In genomic region chr6:17980329-17980728, GRCh38 we compare ENCODE assay signal across 1 cellular context.
TF ChIP-seq lines count a peak whose summit lies in the region.

No MANE protein-coding gene starts in this region.

TF ChIP-seq in A549, 52 proteins besides CTCF, POLR2A, EP300 and RAD21 (continued from another document):
- TF ChIP-seq E2F6 (IDR thresholded peaks at IDR 0.05; ENCODE audit: borderline replicate concordance, low read depth) (no peak), GATA3 (IDR thresholded peaks at IDR 0.05; ENCODE audit: borderline replicate concordance) (no peak), CEBPB (IDR thresholded peaks at IDR 0.05) (no peak), HOXB13 (CRISPR knock-in tag; IDR thresholded peaks at IDR 0.05; ENCODE audit: low read depth) (no peak), RARB (CRISPR knock-in tag; IDR thresholded peaks at IDR 0.05) (no peak), FOXS1 (CRISPR knock-in tag; IDR thresholded peaks at IDR 0.05) (no peak), ZNF302 (CRISPR knock-in tag; IDR thresholded peaks at IDR 0.05) (no peak), BCL3 (IDR thresholded peaks at IDR 0.05) (no peak)
TF ChIP-seq in A549: peak in this region for 0.
